In the genomic region with DNA sequence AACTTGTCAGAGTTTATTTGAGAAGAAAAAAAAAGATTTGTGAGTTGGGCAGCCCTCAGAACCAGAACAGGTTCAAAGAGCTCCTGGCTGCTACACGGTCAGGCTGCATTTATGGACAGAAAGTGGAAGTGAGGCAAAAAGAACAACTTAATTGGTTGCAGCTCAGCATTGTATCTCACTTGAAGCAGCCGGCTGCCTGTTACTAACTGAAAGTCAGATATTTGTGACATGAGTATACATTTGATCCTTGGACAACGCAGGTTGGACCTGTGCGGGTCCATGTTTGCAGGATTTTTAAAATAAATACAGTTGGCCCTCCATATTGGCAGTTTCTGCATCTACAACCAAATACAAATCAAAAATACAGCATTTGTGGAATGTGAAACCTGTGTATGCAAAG, we compare ENCODE assay signal across 35 cellular contexts. TPM values are rescaled to one million over a fixed set of nuclear protein-coding genes. Genes with fewer than 3 reads are reported as not detected.
"Had no signal": no experiment of that assay in that cellular context is flagged by ENCODE, and none has a peak within 500 bp of the region (broad histone marks: within the 10 kb centered on the region; RNA-seq: fewer than 3 reads in every experiment).

No MANE protein-coding gene starts in this region.

- H3K27ac ChIP-seq: adrenal gland, body of pancreas, brain microvascular endothelial cell, breast epithelium, WERI-Rb-1 had no signal

- H3K4me1 ChIP-seq: breast epithelium had no signal

- DNase-seq: activated CD4-positive, alpha-beta memory T cell treated with anti-CD3 and anti-CD28 coated beads, Interleukin-2, amount 10 ng/mL, durations not matched to agents 7 days and 5 days; activated CD4-positive, alpha-beta T cell treated with anti-CD3 and anti-CD28 coated beads for 1 hour; activated CD4-positive, alpha-beta T cell treated with anti-CD3 and anti-CD28 coated beads for 36 hours; activated CD4-positive, alpha-beta T cell treated with anti-CD3 and anti-CD28 coated beads for 48 hours; activated CD4-positive, alpha-beta T cell treated with anti-CD3 and anti-CD28 coated beads, Interleukin-2, amount 10 ng/mL, durations not matched to agents 7 days and 5 days; activated CD4-positive, alpha-beta T cell treated with anti-CD3 and anti-CD28 coated beads, Interleukin-2, amount 50 U/mL, for 48 hours; activated CD4-positive, CD25-positive, alpha-beta regulatory T cell; activated CD8-positive, alpha-beta memory T cell treated with anti-CD3 and anti-CD28 coated beads for 24 hours; activated CD8-positive, alpha-beta memory T cell treated with anti-CD3 and anti-CD28 coated beads, Interleukin-2, amount 10 ng/mL, durations not matched to agents 7 days and 5 days; activated CD8-positive, alpha-beta memory T cell treated with anti-CD3 and anti-CD28 coated beads, Interleukin-2, amount 50 U/mL, for 48 hours; activated CD8-positive, alpha-beta T cell treated with anti-CD3 and anti-CD28 coated beads, Interleukin-2, amount 10 ng/mL, durations not matched to agents 7 days and 5 days; activated effector memory CD4-positive, alpha-beta T cell treated with anti-CD3 and anti-CD28 coated beads, Interleukin-2, amount 50 U/mL, for 16 hours; activated gamma-delta T cell treated with Interleukin-2 at 50 U/mL for 16 hours; activated naive CD4-positive, alpha-beta T cell; activated naive CD4-positive, alpha-beta T cell treated with anti-CD3 and anti-CD28 coated beads for 36 hours; activated naive CD4-positive, alpha-beta T cell treated with anti-CD3 and anti-CD28 coated beads, Interleukin-2, amount 50 U/mL, for 16 hours; activated naive CD8-positive, alpha-beta T cell treated with anti-CD3 and anti-CD28 coated beads for 36 hours; activated T-cell treated with anti-CD3 and anti-CD28 coated beads, Interleukin-2, amount 50 U/mL, for 24 hours; activated T-cell treated with anti-CD3 and anti-CD28 coated beads, Interleukin-2, amount 50 U/mL, for 48 hours; adrenal gland; amniotic stem cell; aorta; body of pancreas; brain microvascular endothelial cell; central memory CD4-positive, alpha-beta T cell; T-helper 1 cell; T-helper 2 cell; T-helper 9 cell; WERI-Rb-1 had no signal

- ATAC-seq: activated CD4-positive, alpha-beta T cell treated with anti-CD3 and anti-CD28 coated beads for 36 hours; activated CD4-positive, CD25-positive, alpha-beta regulatory T cell treated with anti-CD3 and anti-CD28 coated beads, Interleukin-2, amount 50 U/mL, for 24 hours; activated CD8-positive, alpha-beta memory T cell treated with anti-CD3 and anti-CD28 coated beads, Interleukin-2, amount 10 ng/mL, durations not matched to agents 7 days and 5 days; activated CD8-positive, alpha-beta T cell treated with anti-CD3 and anti-CD28 coated beads, Interleukin-2, amount 10 ng/mL, durations not matched to agents 7 days and 5 days; activated naive CD4-positive, alpha-beta T cell treated with anti-CD3 and anti-CD28 coated beads, Interleukin-2, amount 50 U/mL, for 72 hours; activated T-helper 17 cell treated with anti-CD3 and anti-CD28 coated beads, Interleukin-2, amount 50 U/mL, for 72 hours; body of pancreas; WTC11 had no signal

- H3K27me3 ChIP-seq: adrenal gland, body of pancreas, brain microvascular endothelial cell, breast epithelium had no signal

- H3K9me3 ChIP-seq: adrenal gland, body of pancreas, breast epithelium had no signal

- H3K4me3 ChIP-seq: adrenal gland, body of pancreas, breast epithelium had no signal

- H3K36me3 ChIP-seq: adrenal gland, brain microvascular endothelial cell, breast epithelium, WERI-Rb-1 had no signal

RNA-seq across cellular contexts. Expression of gene ALDH1L1, which starts 7.5 kb away (rescaled TPM):
- total RNA-seq: activated CD4-positive, alpha-beta memory T cell treated with anti-CD3 and anti-CD28 coated beads, Interleukin-2, amount 10 ng/mL, durations not matched to agents 7 days and 5 days; activated CD4-positive, alpha-beta T cell treated with anti-CD3 and anti-CD28 coated beads, Interleukin-2, amount 10 ng/mL, durations not matched to agents 7 days and 5 days; activated CD8-positive, alpha-beta memory T cell treated with anti-CD3 and anti-CD28 coated beads, Interleukin-2, amount 10 ng/mL, durations not matched to agents 7 days and 5 days; activated CD8-positive, alpha-beta T cell treated with anti-CD3 and anti-CD28 coated beads, Interleukin-2, amount 10 ng/mL, durations not matched to agents 7 days and 5 days; activated naive CD4-positive, alpha-beta T cell treated with anti-CD3 and anti-CD28 coated beads for 36 hours; activated naive CD8-positive, alpha-beta T cell treated with anti-CD3 and anti-CD28 coated beads for 36 hours; astrocyte had no signal
